12 cellular contexts compared by ENCODE assay signal in the genomic region with DNA sequence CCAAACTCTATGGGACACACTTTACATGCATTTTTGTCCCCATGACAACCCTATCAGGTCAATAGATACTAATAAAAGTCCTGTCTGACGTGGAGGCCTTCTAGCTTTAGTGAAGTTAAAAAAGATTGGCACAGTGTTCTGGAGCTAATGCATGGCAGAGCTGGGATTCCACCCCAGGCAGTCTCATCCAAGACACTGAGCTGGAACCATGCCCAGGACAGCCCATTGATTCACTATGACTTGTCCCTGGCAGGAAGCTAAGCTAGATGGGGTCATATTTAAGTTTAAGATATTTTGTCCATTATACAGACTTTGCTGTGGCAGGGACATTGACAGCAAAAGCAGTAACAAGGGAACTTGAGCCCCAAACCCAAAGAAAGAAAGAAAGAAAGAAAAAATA. TPM values are rescaled to one million over a fixed set of nuclear protein-coding genes. Genes with fewer than 3 reads are reported as not detected.
DNase-seq lines count a peak whose midpoint lies in the region; TF ChIP-seq lines count a peak whose summit lies in the region.
"Had no signal": no experiment of that assay in that cellular context is flagged by ENCODE, and none has a peak within 500 bp of the region (broad histone marks: within the 10 kb centered on the region; RNA-seq: fewer than 3 reads in every experiment).

No MANE protein-coding gene starts in this region.

- no peaks in the 10 kb centered on the region for H3K36me3 ChIP-seq in adipocyte (ENCODE audit: control insufficient read depth, insufficient read depth, low read length, severe bottlenecking)
- H3K36me3 ChIP-seq: SJSA1 had no signal

- no peaks in the 10 kb centered on the region for H3K9me3 ChIP-seq in adipocyte (ENCODE audit: control insufficient read depth, low read length)
- H3K9me3 ChIP-seq: SJSA1 had no signal

- CTCF ChIA-PET in AG04449 (lab: Yijun Ruan, JAX), result interaction anchor here (3.4 kb wide), 1 partner anchor 30 kb away, joined by 12 read pairs; no protein-coding TSS in a partner anchor

- H3K9ac ChIP-seq in adipocyte (ENCODE audit: low read length), result no peak overlapping the region

- peaks cover 7% of the 10 kb centered on the region for H3K27me3 ChIP-seq in adipocyte (replicated peaks; ENCODE audit: control insufficient read depth, insufficient read depth, low read length)
- H3K27me3 ChIP-seq: SJSA1 had no signal

- DNase-seq in AG04449 (ENCODE audit: low read depth, low spot score) (peak; percentile 36), HT-29 (ENCODE audit: low spot score) (peak; percentile 45), adipocyte (ENCODE audit: low read depth) (peak; percentile 34), foreskin fibroblast (peak; percentile 92 to 94), middle frontal gyrus (ENCODE audit: extremely low spot score, low spot score) (no peak), hypothalamus (lab: John Stamatoyannopoulos, UW) (no peak), SW480 (ENCODE audit: low spot score) (no peak)
- no peak for DNase-seq in stimulated activated CD4-positive, alpha-beta T cell treated with anti-CD3 and anti-CD28 coated beads, Interleukin-1b, Interleukin-23, amount 100 ng/mL, for 48 hours
- DNase-seq: activated gamma-delta T cell; CD8-positive, alpha-beta T cell; naive thymus-derived CD4-positive, alpha-beta T cell had no signal

- no peak overlapping the region for H3K4me3 ChIP-seq in AG04449 (ENCODE audit: low read depth, low read length)
- no peak overlapping the region for H3K4me3 ChIP-seq in adipocyte (ENCODE audit: low read length)
- no peak overlapping the region for H3K4me3 ChIP-seq in foreskin fibroblast (ENCODE audit: low read depth in 1 of 2, low read length in 2 of 2)
- H3K4me3 ChIP-seq: SJSA1 had no signal

- H3K4me1 ChIP-seq in adipocyte (ENCODE audit: control insufficient read depth, insufficient read depth, low read length), result peaks cover 7% of the 10 kb centered on the region
- H3K4me1 ChIP-seq: SJSA1 had no signal

- TF ChIP-seq CTCF in AG04449 (IDR thresholded peaks at IDR 0.05; ENCODE audit: insufficient read depth, low read length, missing control alignments), result no peak
- TF ChIP-seq CTCF in foreskin fibroblast (IDR thresholded peaks at IDR 0.05; ENCODE audit: low read depth, low read length), result no peak

- POLR2A ChIA-PET in AG04449 (lab: Yijun Ruan, JAX), result no interaction called here

RNA-seq across cellular contexts. Expression of a gene that starts 28.1 kb away (rescaled TPM):
- total RNA-seq in HT-29 (2014; rRNA removed; shearing (Covaris generic)), result 6.2 and 6.3 TPM in 2 replicates
- total RNA-seq: CD8-positive, alpha-beta T cell; naive thymus-derived CD4-positive, alpha-beta T cell; SJSA1 had no signal

RNA-seq across cellular contexts. Expression of a gene that starts 28.5 kb away (rescaled TPM):
- total RNA-seq in HT-29 (2014; rRNA removed; shearing (Covaris generic)), result 191 and 199 TPM in 2 replicates
- total RNA-seq: CD8-positive, alpha-beta T cell; naive thymus-derived CD4-positive, alpha-beta T cell had no signal

Comparison
In these comparisons a context has a peak if more than half of its experiments do, and no peak if none do; other contexts are left out.
1. DNase-seq: peak in AG04449 (single experiment), HT-29 (single experiment), adipocyte (single experiment) and foreskin fibroblast (2 of 2); none in middle frontal gyrus (single experiment), hypothalamus (0 of 51), SW480 (single experiment) and stimulated activated CD4-positive, alpha-beta T cell treated with anti-CD3 and anti-CD28 coated beads, Interleukin-1b, Interleukin-23, amount 100 ng/mL, for 48 hours (single experiment).